1 cellular context compared by ENCODE assay signal in genomic region chr11:61290905-61291690, GRCh38.
TF ChIP-seq lines count a peak whose summit lies in the region.

No MANE protein-coding gene starts in this region.

TF ChIP-seq in H1, 55 proteins besides CTCF, POLR2A, EP300 and RAD21:
- no peak for TF ChIP-seq BRCA1 (IDR thresholded peaks at IDR 0.05; ENCODE audit: low read depth, low read length)
- TF ChIP-seq CTBP2 (IDR thresholded peaks at IDR 0.05; ENCODE audit: borderline replicate concordance, insufficient read depth, insufficient read length, low read length): no peak
TF ChIP-seq in H1: peak in this region for 0.
